In genomic region chr11:60857378-60858232, GRCh38 we compare ENCODE assay signal across 17 cellular contexts. TPM values are rescaled to one million over a fixed set of nuclear protein-coding genes. Genes with fewer than 3 reads are reported as not detected.
DNase-seq lines count a peak whose midpoint lies in the region; ATAC-seq, FAIRE-seq and TF ChIP-seq lines count a peak whose summit lies in the region.
"Had no signal": no experiment of that assay in that cellular context is flagged by ENCODE, and none has a peak within 500 bp of the region (broad histone marks: within the 10 kb centered on the region; RNA-seq: fewer than 3 reads in every experiment).

No MANE protein-coding gene starts in this region.

- H3K4me3 Mint-ChIP-seq in activated T-helper 2 cell treated with anti-CD3 and anti-CD28 coated beads, Interferon-gamma antibody, Interleukin-2, Interleukin-4, amounts not matched to agents 10 μg/mL and 5 μg/mL and 100 μg/mL, durations not matched to agents 14 hours and 24 hours and 36 hours (ENCODE audit: low read depth): no peak overlapping the region
- H3K4me3 Mint-ChIP-seq in type B pancreatic cell (no peak overlapping the region), WTC11 (no peak overlapping the region)

- peaks cover 35% of the 10 kb centered on the region for H3K4me1 Mint-ChIP-seq in activated T-helper 2 cell treated with anti-CD3 and anti-CD28 coated beads, Interferon-gamma antibody, Interleukin-2, Interleukin-4, amounts not matched to agents 10 μg/mL and 5 μg/mL and 100 μg/mL, durations not matched to agents 14 hours and 24 hours and 36 hours (ENCODE audit: low read depth)
- peaks cover 25% of the 10 kb centered on the region for H3K4me1 Mint-ChIP-seq in type B pancreatic cell (ENCODE audit: unreplicated experiment)
- H3K4me1 Mint-ChIP-seq in WTC11: no peaks in the 10 kb centered on the region

- WGBS in HepG2 (ENCODE audit: low lambda C conversion rate): 48% methylated on average over 5 of the region's 5 CpGs
- 83% methylated on average over 5 of the region's 5 CpGs for WGBS in right lobe of liver (ENCODE audit: insufficient coverage, low coverage, low lambda C conversion rate, missing lambda C conversion rate)

- H4K20me1 ChIP-seq in HepG2 (ENCODE audit: insufficient read depth, low read length): no peaks in the 10 kb centered on the region

- H3K9me3 ChIP-seq in HepG2 (ENCODE audit: low read length) (no peaks in the 10 kb centered on the region), right lobe of liver (no peaks in the 10 kb centered on the region), WERI-Rb-1 (ENCODE audit: severe bottlenecking) (no peaks in the 10 kb centered on the region)
- H3K9me3 ChIP-seq: breast epithelium had no signal

- no peaks in the 10 kb centered on the region for H3K9me3 Mint-ChIP-seq in activated T-helper 2 cell treated with anti-CD3 and anti-CD28 coated beads, Interferon-gamma antibody, Interleukin-2, Interleukin-4, amounts not matched to agents 10 μg/mL and 5 μg/mL and 100 μg/mL, durations not matched to agents 14 hours and 24 hours and 36 hours
- no peaks in the 10 kb centered on the region for H3K9me3 Mint-ChIP-seq in type B pancreatic cell
- no peaks in the 10 kb centered on the region for H3K9me3 Mint-ChIP-seq in WTC11

- no peak overlapping the region for H3K4me3 ChIP-seq in HepG2 (replicated peaks in 1 of 3; ENCODE audit: insufficient read depth in 1 of 3, low read depth in 2 of 3, low read length in 3 of 3)
- H3K4me3 ChIP-seq in right lobe of liver: no peak overlapping the region
- H3K4me3 ChIP-seq in WERI-Rb-1 (ENCODE audit: low read depth, low read length): no peak overlapping the region
- H3K4me3 ChIP-seq: breast epithelium had no signal

- no peak for FAIRE-seq in HepG2 (lab: Jason Lieb, UNC)
- FAIRE-seq: islet of Langerhans had no signal

- TF ChIP-seq EP300 in HepG2 (IDR thresholded peaks at IDR 0.05; ENCODE audit: low read depth in 2 of 2, low read length in 2 of 2) (no peak), HepG2 (CRISPR knock-in tag; IDR thresholded peaks at IDR 0.05; ENCODE audit: borderline replicate concordance) (no peak)

- no peaks in the 10 kb centered on the region for H3K79me2 ChIP-seq in HepG2 (ENCODE audit: insufficient read depth, low read length)

- H3K9ac ChIP-seq in HepG2 (ENCODE audit: insufficient read depth, low read depth, low read length): no peak overlapping the region

- TF ChIP-seq POLR2A in HepG2 (IDR thresholded peaks at IDR 0.05; ENCODE audit: insufficient read depth in 1 of 2, low read depth in 2 of 2, low read length in 2 of 2) (no peak), right lobe of liver (IDR thresholded peaks at IDR 0.05) (no peak)

- no peak overlapping the region for H3K27ac ChIP-seq in HepG2 (ENCODE audit: extremely low read length, insufficient read depth, low read length)
- no peak overlapping the region for H3K27ac ChIP-seq in right lobe of liver
- H3K27ac ChIP-seq in WERI-Rb-1: no peak overlapping the region
- H3K27ac ChIP-seq: breast epithelium had no signal

- intact Hi-C loops in HepG2 (cut with micrococcal nuclease; ENCODE audit: unreplicated experiment) (no loop called here), right lobe of liver (cut with DNase I) (no loop called here)
- intact Hi-C loops in activated T-helper 2 cell treated with anti-CD3 and anti-CD28 coated beads, Interferon-gamma antibody, Interleukin-2, Interleukin-4, amounts not matched to agents 10 μg/mL and 5 μg/mL and 100 μg/mL, durations not matched to agents 14 hours and 24 hours and 36 hours (cut with micrococcal nuclease): no loop called here

- no peak overlapping the region for H3K4me2 ChIP-seq in HepG2 (ENCODE audit: low read depth, low read length)

- H3K36me3 ChIP-seq in HepG2 (replicated peaks in 1 of 2; ENCODE audit: control insufficient read depth in 1 of 2, insufficient read depth in 2 of 2, low read length in 2 of 2) (no peaks in the 10 kb centered on the region), right lobe of liver (no peaks in the 10 kb centered on the region), WERI-Rb-1 (no peaks in the 10 kb centered on the region)
- H3K36me3 ChIP-seq: breast epithelium had no signal

- no peak for TF ChIP-seq CTCF in HepG2 (CRISPR knock-in tag; IDR thresholded peaks at IDR 0.05)
- no peak for TF ChIP-seq CTCF in right lobe of liver (IDR thresholded peaks at IDR 0.05)
- TF ChIP-seq CTCF in type B pancreatic cell (conservative IDR thresholded peaks at IDR 0.05): no peak
- no peak for TF ChIP-seq CTCF in WERI-Rb-1 (IDR thresholded peaks at IDR 0.05; ENCODE audit: low read depth, low read length)
- TF ChIP-seq CTCF in WTC11 (IDR thresholded peaks at IDR 0.05): no peak

- peak overlapping the region; percentile 2 for H3K27ac Mint-ChIP-seq in activated T-helper 2 cell treated with anti-CD3 and anti-CD28 coated beads, Interferon-gamma antibody, Interleukin-2, Interleukin-4, amounts not matched to agents 10 μg/mL and 5 μg/mL and 100 μg/mL, durations not matched to agents 14 hours and 24 hours and 36 hours
- peak overlapping the region; percentile 16 for H3K27ac Mint-ChIP-seq in type B pancreatic cell
- H3K27ac Mint-ChIP-seq in WTC11: no peak overlapping the region

- peaks cover 67% of the 10 kb centered on the region for H3K4me1 ChIP-seq in HepG2 (ENCODE audit: insufficient read depth, low read length)
- no peaks in the 10 kb centered on the region for H3K4me1 ChIP-seq in right lobe of liver
- H3K4me1 ChIP-seq: breast epithelium had no signal

- H3K36me3 Mint-ChIP-seq in activated T-helper 2 cell treated with anti-CD3 and anti-CD28 coated beads, Interferon-gamma antibody, Interleukin-2, Interleukin-4, amounts not matched to agents 10 μg/mL and 5 μg/mL and 100 μg/mL, durations not matched to agents 14 hours and 24 hours and 36 hours (ENCODE audit: low read depth): peaks cover 5% of the 10 kb centered on the region
- no peaks in the 10 kb centered on the region for H3K36me3 Mint-ChIP-seq in type B pancreatic cell
- peaks cover 3% of the 10 kb centered on the region; the same call in 1 of the 2 replicates for H3K36me3 Mint-ChIP-seq in WTC11

- DNase-seq in HepG2 (ENCODE audit: low spot score) (no peak), right lobe of liver (no peak), hepatic stellate cell (ENCODE audit: low spot score) (peak; percentile 51), type B pancreatic cell (ENCODE audit: extremely low spot score, unreplicated experiment) (no peak), WERI-Rb-1 (no peak), WTC11 (ENCODE audit: low spot score) (no peak)
- no peak for DNase-seq in activated T-helper 2 cell treated with anti-CD3 and anti-CD28 coated beads, Interferon-gamma antibody, Interleukin-2, Interleukin-4, amounts not matched to agents 10 μg/mL and 5 μg/mL and 100 μg/mL, durations not matched to agents 14 hours and 24 hours and 36 hours (ENCODE audit: low spot score)
- DNase-seq: activated CD4-positive, alpha-beta T cell treated with anti-CD3 and anti-CD28 coated beads for 48 hours; DMS153; effector CD4-positive, alpha-beta T cell; NCI-H82 had no signal

- in situ Hi-C loops in HepG2 (cut with HindIII; ENCODE audit: extremely low pct_ligation_motif_present, low pct_unique_long_range_greater_than_20kb): no loop called here

- H3K27me3 Mint-ChIP-seq in activated T-helper 2 cell treated with anti-CD3 and anti-CD28 coated beads, Interferon-gamma antibody, Interleukin-2, Interleukin-4, amounts not matched to agents 10 μg/mL and 5 μg/mL and 100 μg/mL, durations not matched to agents 14 hours and 24 hours and 36 hours (ENCODE audit: low read depth): no peaks in the 10 kb centered on the region
- H3K27me3 Mint-ChIP-seq in type B pancreatic cell (peaks cover 3% of the 10 kb centered on the region), WTC11 (ENCODE audit: low read depth) (peaks cover 13% of the 10 kb centered on the region)

- CTCF ChIA-PET in HepG2 (lab: Yijun Ruan, JAX; ENCODE audit: low intra/inter-chr PET ratio, low total read pairs): no interaction called here
- CTCF ChIA-PET in WTC11 (lab: Charles Lee): interaction anchor here (1.4 kb wide), 1 partner anchor 30 kb away, joined by 7 read pairs; no protein-coding TSS in a partner anchor

- no peak for TF ChIP-seq RAD21 in HepG2 (CRISPR knock-in tag; IDR thresholded peaks at IDR 0.05)

- H2AFZ ChIP-seq in HepG2 (ENCODE audit: low read length): no peak overlapping the region

- H3K27me3 ChIP-seq in HepG2 (ENCODE audit: control insufficient read depth in 1 of 2, insufficient read depth in 2 of 2, low read length in 2 of 2) (no peaks in the 10 kb centered on the region), right lobe of liver (no peaks in the 10 kb centered on the region), WERI-Rb-1 (ENCODE audit: insufficient read depth, low read depth, severe bottlenecking) (no peaks in the 10 kb centered on the region)
- H3K27me3 ChIP-seq: breast epithelium had no signal

- POLR2A ChIA-PET in HepG2 (lab: Yijun Ruan, JAX): no interaction called here
- POLR2A ChIA-PET in WTC11 (lab: Charles Lee): no interaction called here

- no TSS peak for BruUV-seq in HepG2 (replicated peaks; lab: Mats Ljungman, UMichigan)

- ATAC-seq in HepG2: no peak
- no peak for ATAC-seq in right lobe of liver
- ATAC-seq in esophagus mucosa: no peak
- no peak for ATAC-seq in WTC11

RNA-seq across cellular contexts. Expression of gene PTGDR2, which starts 1.9 kb away (rescaled TPM):
- total RNA-seq in HepG2 (2016; rRNA removed; fragmentation: Illumina TruSeq; extraction: Trizol): 1.0 and 2.5 TPM in 2 replicates
- total RNA-seq in HepG2 (2016; cell fraction: cytosol; rRNA removed; fragmentation: Illumina TruSeq; extraction: Trizol; ENCODE audit: low read depth): 0.40 and 0.53 TPM in 2 replicates
- 1.1 and 2.4 TPM in 2 replicates for total RNA-seq in HepG2 (2016; cell fraction: insoluble cytoplasmic fraction; rRNA removed; fragmentation: Illumina TruSeq; extraction: Trizol)
- total RNA-seq in HepG2 (2016; cell fraction: membrane; rRNA removed; fragmentation: Illumina TruSeq; extraction: Trizol): 1.1 and 1.3 TPM in 2 replicates
- 1.8 and 2.0 TPM in 2 replicates for total RNA-seq in HepG2 (2016; cell fraction: nucleus; rRNA removed; fragmentation: Illumina TruSeq; extraction: Trizol)
- 1.9 and 2.1 TPM in 2 replicates for polyA plus RNA-seq in HepG2 (2011; rRNA removed)
- polyA plus RNA-seq in HepG2 (2011; cell fraction: cytosol; rRNA removed): 1.9 and 2.2 TPM in 2 replicates
- 1.7 and 1.8 TPM in 2 replicates for polyA plus RNA-seq in HepG2 (2011; cell fraction: nucleus; rRNA removed)
- 1.7 and 2.1 TPM in 2 replicates for polyA plus RNA-seq in HepG2 (2012)
- polyA plus RNA-seq in HepG2 (2016; cell fraction: cytosol; fragmentation: Illumina TruSeq; extraction: Trizol; ENCODE audit: low read depth): 0.24 and 0.38 TPM in 2 replicates
- polyA plus RNA-seq in HepG2 (2016; cell fraction: insoluble cytoplasmic fraction; fragmentation: Illumina TruSeq; extraction: Trizol; ENCODE audit: low read depth): 1.1 and 1.2 TPM in 2 replicates
- polyA plus RNA-seq in HepG2 (2016; cell fraction: membrane; fragmentation: Illumina TruSeq; extraction: Trizol; ENCODE audit: low read depth): 0.70 and 0.73 TPM in 2 replicates
- 2.8 and 3.2 TPM in 2 replicates for polyA plus RNA-seq in HepG2 (2016; cell fraction: nucleus; fragmentation: Illumina TruSeq; extraction: Trizol; ENCODE audit: insufficient read depth, low read depth)
- polyA minus RNA-seq in HepG2 (2011; rRNA and poly(A)+ RNA removed; ENCODE audit: low replicate concordance): 9.7 TPM in 1 of 2 replicates, not detected in the other
- 2.4 and 3.0 TPM in 2 replicates for polyA minus RNA-seq in HepG2 (2011; cell fraction: cytosol; rRNA and poly(A)+ RNA removed)
- polyA minus RNA-seq in HepG2 (2011; cell fraction: nucleus; rRNA and poly(A)+ RNA removed): 0.64 and 0.99 TPM in 2 replicates
- total RNA-seq in right lobe of liver: under 1 TPM in 5 of 6 experiments, not detected in 1; 0.07 to 0.18 (median 0.12) TPM
- 0.28 and 0.32 TPM in 2 replicates for total RNA-seq in activated T-helper 2 cell treated with anti-CD3 and anti-CD28 coated beads, Interferon-gamma antibody, Interleukin-2, Interleukin-4, amounts not matched to agents 10 μg/mL and 5 μg/mL and 100 μg/mL, durations not matched to agents 14 hours and 24 hours and 36 hours
- total RNA-seq in type B pancreatic cell (ENCODE audit: low replicate concordance): 2.6 and 7.9 TPM in 2 replicates
- 0.12 TPM for total RNA-seq in esophagus mucosa
- 0.07 to 0.14 TPM (median 0.14 TPM) in 3 replicates for total RNA-seq in WTC11 (2021)
- total RNA-seq: glomerular endothelial cell had no signal

RNA-seq across cellular contexts. Expression of gene ZP1, which starts 9.7 kb away (rescaled TPM):
- not detected in 2 replicates for total RNA-seq in HepG2 (2016; rRNA removed; fragmentation: Illumina TruSeq; extraction: Trizol)
- total RNA-seq in HepG2 (2016; cell fraction: cytosol; rRNA removed; fragmentation: Illumina TruSeq; extraction: Trizol; ENCODE audit: low read depth): not detected in 2 replicates
- not detected in 2 replicates for total RNA-seq in HepG2 (2016; cell fraction: insoluble cytoplasmic fraction; rRNA removed; fragmentation: Illumina TruSeq; extraction: Trizol)
- total RNA-seq in HepG2 (2016; cell fraction: membrane; rRNA removed; fragmentation: Illumina TruSeq; extraction: Trizol): not detected in 2 replicates
- total RNA-seq in HepG2 (2016; cell fraction: nucleus; rRNA removed; fragmentation: Illumina TruSeq; extraction: Trizol): not detected in 2 replicates
- 0.16 and 0.26 TPM in 2 replicates for polyA plus RNA-seq in HepG2 (2011; rRNA removed)
- polyA plus RNA-seq in HepG2 (2011; cell fraction: cytosol; rRNA removed): 0.05 and 0.25 TPM in 2 replicates
- 0.82 and 1.1 TPM in 2 replicates for polyA plus RNA-seq in HepG2 (2011; cell fraction: nucleus; rRNA removed)
- polyA plus RNA-seq in HepG2 (2012): not detected in 2 replicates
- polyA plus RNA-seq in HepG2 (2016; cell fraction: cytosol; fragmentation: Illumina TruSeq; extraction: Trizol; ENCODE audit: low read depth): not detected in 2 replicates
- polyA plus RNA-seq in HepG2 (2016; cell fraction: insoluble cytoplasmic fraction; fragmentation: Illumina TruSeq; extraction: Trizol; ENCODE audit: low read depth): not detected in 2 replicates
- not detected in 2 replicates for polyA plus RNA-seq in HepG2 (2016; cell fraction: membrane; fragmentation: Illumina TruSeq; extraction: Trizol; ENCODE audit: low read depth)
- polyA plus RNA-seq in HepG2 (2016; cell fraction: nucleus; fragmentation: Illumina TruSeq; extraction: Trizol; ENCODE audit: insufficient read depth, low read depth): not detected in 2 replicates
- polyA minus RNA-seq in HepG2 (2011; rRNA and poly(A)+ RNA removed; ENCODE audit: low replicate concordance): not detected in 2 replicates
- not detected in 2 replicates for polyA minus RNA-seq in HepG2 (2011; cell fraction: cytosol; rRNA and poly(A)+ RNA removed)
- polyA minus RNA-seq in HepG2 (2011; cell fraction: nucleus; rRNA and poly(A)+ RNA removed): not detected in 2 replicates
- total RNA-seq in right lobe of liver: not detected
- total RNA-seq in activated T-helper 2 cell treated with anti-CD3 and anti-CD28 coated beads, Interferon-gamma antibody, Interleukin-2, Interleukin-4, amounts not matched to agents 10 μg/mL and 5 μg/mL and 100 μg/mL, durations not matched to agents 14 hours and 24 hours and 36 hours: not detected in 2 replicates
- total RNA-seq in type B pancreatic cell (ENCODE audit: low replicate concordance): not detected in 2 replicates
- not detected for total RNA-seq in esophagus mucosa
- not detected in 3 replicates for total RNA-seq in WTC11 (2021)
- total RNA-seq: glomerular endothelial cell; HT-29; T-helper 1 cell treated with Interleukin-12 subunit alpha and Interleukin-12 subunit beta and Interleukin-4 antibody, amounts not matched to agents 30 ng/mL and 1 ng/mL, for 36 hours had no signal

RNA-seq across cellular contexts. Expression of gene CCDC86, which starts 15.7 kb away (rescaled TPM):
- 37.6 and 46.6 TPM in 2 replicates for total RNA-seq in HepG2 (2016; rRNA removed; fragmentation: Illumina TruSeq; extraction: Trizol)
- total RNA-seq in HepG2 (2016; cell fraction: cytosol; rRNA removed; fragmentation: Illumina TruSeq; extraction: Trizol; ENCODE audit: low read depth): 9.1 and 11.2 TPM in 2 replicates
- total RNA-seq in HepG2 (2016; cell fraction: insoluble cytoplasmic fraction; rRNA removed; fragmentation: Illumina TruSeq; extraction: Trizol): 39.4 and 39.7 TPM in 2 replicates
- total RNA-seq in HepG2 (2016; cell fraction: membrane; rRNA removed; fragmentation: Illumina TruSeq; extraction: Trizol): 22.6 and 23.6 TPM in 2 replicates
- 28.6 and 33.4 TPM in 2 replicates for total RNA-seq in HepG2 (2016; cell fraction: nucleus; rRNA removed; fragmentation: Illumina TruSeq; extraction: Trizol)
- 33.8 and 34.4 TPM in 2 replicates for polyA plus RNA-seq in HepG2 (2011; rRNA removed)
- 20.2 and 30.1 TPM in 2 replicates for polyA plus RNA-seq in HepG2 (2011; cell fraction: cytosol; rRNA removed)
- 36.2 and 51.2 TPM in 2 replicates for polyA plus RNA-seq in HepG2 (2011; cell fraction: nucleus; rRNA removed)
- 25.4 and 41.0 TPM in 2 replicates for polyA plus RNA-seq in HepG2 (2012)
- 24.5 and 27.7 TPM in 2 replicates for polyA plus RNA-seq in HepG2 (2016; cell fraction: cytosol; fragmentation: Illumina TruSeq; extraction: Trizol; ENCODE audit: low read depth)
- polyA plus RNA-seq in HepG2 (2016; cell fraction: insoluble cytoplasmic fraction; fragmentation: Illumina TruSeq; extraction: Trizol; ENCODE audit: low read depth): 95.3 and 116 TPM in 2 replicates
- 36.9 and 39.7 TPM in 2 replicates for polyA plus RNA-seq in HepG2 (2016; cell fraction: membrane; fragmentation: Illumina TruSeq; extraction: Trizol; ENCODE audit: low read depth)
- 84.0 and 92.6 TPM in 2 replicates for polyA plus RNA-seq in HepG2 (2016; cell fraction: nucleus; fragmentation: Illumina TruSeq; extraction: Trizol; ENCODE audit: insufficient read depth, low read depth)
- polyA minus RNA-seq in HepG2 (2011; rRNA and poly(A)+ RNA removed; ENCODE audit: low replicate concordance): 28.0 and 49.7 TPM in 2 replicates
- 12.4 and 17.5 TPM in 2 replicates for polyA minus RNA-seq in HepG2 (2011; cell fraction: cytosol; rRNA and poly(A)+ RNA removed)
- polyA minus RNA-seq in HepG2 (2011; cell fraction: nucleus; rRNA and poly(A)+ RNA removed): 11.7 and 14.2 TPM in 2 replicates
- total RNA-seq in right lobe of liver: 10 to 100 TPM in 2 of 6 experiments, 1 to 10 TPM in 4; 4.9 to 17.8 (median 8.6) TPM
- total RNA-seq in activated T-helper 2 cell treated with anti-CD3 and anti-CD28 coated beads, Interferon-gamma antibody, Interleukin-2, Interleukin-4, amounts not matched to agents 10 μg/mL and 5 μg/mL and 100 μg/mL, durations not matched to agents 14 hours and 24 hours and 36 hours: 56.7 and 57.2 TPM in 2 replicates
- total RNA-seq in type B pancreatic cell (ENCODE audit: low replicate concordance): 25.2 and 31.1 TPM in 2 replicates
- total RNA-seq in esophagus mucosa: 19.9 TPM
- total RNA-seq in WTC11 (2021): 49.4 to 53.5 TPM (median 53.1 TPM) in 3 replicates

RNA-seq across cellular contexts. Expression of gene PRPF19, which starts 48.8 kb away (rescaled TPM):
- 91.1 and 115 TPM in 2 replicates for total RNA-seq in HepG2 (2016; rRNA removed; fragmentation: Illumina TruSeq; extraction: Trizol)
- 16.1 and 16.4 TPM in 2 replicates for total RNA-seq in HepG2 (2016; cell fraction: cytosol; rRNA removed; fragmentation: Illumina TruSeq; extraction: Trizol; ENCODE audit: low read depth)
- total RNA-seq in HepG2 (2016; cell fraction: insoluble cytoplasmic fraction; rRNA removed; fragmentation: Illumina TruSeq; extraction: Trizol): 93.5 and 104 TPM in 2 replicates
- 37.9 and 40.5 TPM in 2 replicates for total RNA-seq in HepG2 (2016; cell fraction: membrane; rRNA removed; fragmentation: Illumina TruSeq; extraction: Trizol)
- 52.4 and 56.0 TPM in 2 replicates for total RNA-seq in HepG2 (2016; cell fraction: nucleus; rRNA removed; fragmentation: Illumina TruSeq; extraction: Trizol)
- polyA plus RNA-seq in HepG2 (2011; rRNA removed): 25.0 and 27.4 TPM in 2 replicates
- 19.8 and 29.8 TPM in 2 replicates for polyA plus RNA-seq in HepG2 (2011; cell fraction: cytosol; rRNA removed)
- polyA plus RNA-seq in HepG2 (2011; cell fraction: nucleus; rRNA removed): 32.6 and 32.8 TPM in 2 replicates
- polyA plus RNA-seq in HepG2 (2012): 56.0 and 62.2 TPM in 2 replicates
- 14.7 and 16.9 TPM in 2 replicates for polyA plus RNA-seq in HepG2 (2016; cell fraction: cytosol; fragmentation: Illumina TruSeq; extraction: Trizol; ENCODE audit: low read depth)
- 125 and 138 TPM in 2 replicates for polyA plus RNA-seq in HepG2 (2016; cell fraction: insoluble cytoplasmic fraction; fragmentation: Illumina TruSeq; extraction: Trizol; ENCODE audit: low read depth)
- 33.6 and 36.5 TPM in 2 replicates for polyA plus RNA-seq in HepG2 (2016; cell fraction: membrane; fragmentation: Illumina TruSeq; extraction: Trizol; ENCODE audit: low read depth)
- 76.8 and 76.9 TPM in 2 replicates for polyA plus RNA-seq in HepG2 (2016; cell fraction: nucleus; fragmentation: Illumina TruSeq; extraction: Trizol; ENCODE audit: insufficient read depth, low read depth)
- 52.3 and 71.1 TPM in 2 replicates for polyA minus RNA-seq in HepG2 (2011; rRNA and poly(A)+ RNA removed; ENCODE audit: low replicate concordance)
- 22.3 and 28.6 TPM in 2 replicates for polyA minus RNA-seq in HepG2 (2011; cell fraction: cytosol; rRNA and poly(A)+ RNA removed)
- polyA minus RNA-seq in HepG2 (2011; cell fraction: nucleus; rRNA and poly(A)+ RNA removed): 33.5 and 39.2 TPM in 2 replicates
- 10 to 100 TPM; 45.5 to 82.6 (median 48.3) TPM for total RNA-seq in right lobe of liver
- total RNA-seq in activated T-helper 2 cell treated with anti-CD3 and anti-CD28 coated beads, Interferon-gamma antibody, Interleukin-2, Interleukin-4, amounts not matched to agents 10 μg/mL and 5 μg/mL and 100 μg/mL, durations not matched to agents 14 hours and 24 hours and 36 hours: 170 and 182 TPM in 2 replicates
- 105 and 120 TPM in 2 replicates for total RNA-seq in type B pancreatic cell (ENCODE audit: low replicate concordance)
- total RNA-seq in esophagus mucosa: 94.9 TPM
- 103 to 116 TPM (median 105 TPM) in 3 replicates for total RNA-seq in WTC11 (2021)

RNA-seq across cellular contexts. Expression of gene TMEM109, which starts 56.4 kb away (rescaled TPM):
- total RNA-seq in HepG2 (2016; rRNA removed; fragmentation: Illumina TruSeq; extraction: Trizol) (10.7 and 18.0 TPM in 2 replicates), right lobe of liver (10 to 100 TPM; 29.0 to 40.9 (median 34.1) TPM), type B pancreatic cell (ENCODE audit: low replicate concordance) (83.0 and 97.5 TPM in 2 replicates), esophagus mucosa (80.4 TPM), WTC11 (2021) (24.1 to 26.8 TPM (median 25.1 TPM) in 3 replicates)
- total RNA-seq in HepG2 (2016; cell fraction: cytosol; rRNA removed; fragmentation: Illumina TruSeq; extraction: Trizol; ENCODE audit: low read depth): 4.0 TPM in 2 replicates
- total RNA-seq in HepG2 (2016; cell fraction: insoluble cytoplasmic fraction; rRNA removed; fragmentation: Illumina TruSeq; extraction: Trizol): 10.2 and 18.3 TPM in 2 replicates
- total RNA-seq in HepG2 (2016; cell fraction: membrane; rRNA removed; fragmentation: Illumina TruSeq; extraction: Trizol): 8.4 and 9.5 TPM in 2 replicates
- 14.1 and 14.6 TPM in 2 replicates for total RNA-seq in HepG2 (2016; cell fraction: nucleus; rRNA removed; fragmentation: Illumina TruSeq; extraction: Trizol)
- polyA plus RNA-seq in HepG2 (2011; rRNA removed): 7.7 and 12.2 TPM in 2 replicates
- polyA plus RNA-seq in HepG2 (2011; cell fraction: cytosol; rRNA removed): 9.5 and 10.2 TPM in 2 replicates
- polyA plus RNA-seq in HepG2 (2011; cell fraction: nucleus; rRNA removed): 5.5 and 8.4 TPM in 2 replicates
- polyA plus RNA-seq in HepG2 (2012): 12.8 and 19.4 TPM in 2 replicates
- 3.7 TPM in 2 replicates for polyA plus RNA-seq in HepG2 (2016; cell fraction: cytosol; fragmentation: Illumina TruSeq; extraction: Trizol; ENCODE audit: low read depth)
- 12.7 and 13.2 TPM in 2 replicates for polyA plus RNA-seq in HepG2 (2016; cell fraction: insoluble cytoplasmic fraction; fragmentation: Illumina TruSeq; extraction: Trizol; ENCODE audit: low read depth)
- polyA plus RNA-seq in HepG2 (2016; cell fraction: membrane; fragmentation: Illumina TruSeq; extraction: Trizol; ENCODE audit: low read depth): 8.3 and 10.0 TPM in 2 replicates
- 29.4 and 33.0 TPM in 2 replicates for polyA plus RNA-seq in HepG2 (2016; cell fraction: nucleus; fragmentation: Illumina TruSeq; extraction: Trizol; ENCODE audit: insufficient read depth, low read depth)
- polyA minus RNA-seq in HepG2 (2011; rRNA and poly(A)+ RNA removed; ENCODE audit: low replicate concordance): 9.0 and 55.3 TPM in 2 replicates
- polyA minus RNA-seq in HepG2 (2011; cell fraction: cytosol; rRNA and poly(A)+ RNA removed): 5.5 and 9.1 TPM in 2 replicates
- 2.2 and 4.5 TPM in 2 replicates for polyA minus RNA-seq in HepG2 (2011; cell fraction: nucleus; rRNA and poly(A)+ RNA removed)
- 112 and 120 TPM in 2 replicates for total RNA-seq in activated T-helper 2 cell treated with anti-CD3 and anti-CD28 coated beads, Interferon-gamma antibody, Interleukin-2, Interleukin-4, amounts not matched to agents 10 μg/mL and 5 μg/mL and 100 μg/mL, durations not matched to agents 14 hours and 24 hours and 36 hours
